ENCODE assay signal across 8 cellular contexts in the genomic region with DNA sequence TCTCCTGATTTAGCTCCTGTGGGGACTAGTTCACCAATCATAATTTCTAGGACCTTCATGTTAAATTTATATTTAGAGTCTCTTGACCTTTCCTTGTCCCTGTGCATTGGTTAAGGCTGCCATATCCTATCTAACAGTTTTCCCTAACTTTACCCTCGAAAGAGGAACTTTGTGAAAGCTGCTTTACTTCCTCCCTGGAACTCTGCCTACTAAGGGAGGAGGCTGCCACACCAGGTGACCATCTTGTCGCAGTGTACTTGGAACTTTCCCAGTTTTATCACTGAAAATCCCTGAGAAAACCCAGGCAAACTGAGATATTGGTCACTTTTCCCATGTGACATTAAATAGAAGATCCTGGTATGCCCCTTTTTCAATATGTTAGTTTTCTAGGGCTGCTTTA.
"Had no signal": no experiment of that assay in that cellular context is flagged by ENCODE, and none has a peak within 500 bp of the region (broad histone marks: within the 10 kb centered on the region; RNA-seq: fewer than 3 reads in every experiment).

No MANE protein-coding gene starts in this region.

- H3K36me3 ChIP-seq: HAP-1 had no signal

- ATAC-seq: HCT116, K562 had no signal

- DNase-seq: GM23248, GOT3, H7, HFFc6, IMR-90 had no signal

- H3K27ac ChIP-seq: GM23248 had no signal

- H3K4me3 ChIP-seq: GM23248, HAP-1, K562 had no signal

- H3K9me3 ChIP-seq: HAP-1 had no signal

- H2AFZ ChIP-seq: GM23248 had no signal

- H3K9ac ChIP-seq: GM23248 had no signal

- H3K4me1 ChIP-seq: HAP-1 had no signal
